In the genomic region with DNA sequence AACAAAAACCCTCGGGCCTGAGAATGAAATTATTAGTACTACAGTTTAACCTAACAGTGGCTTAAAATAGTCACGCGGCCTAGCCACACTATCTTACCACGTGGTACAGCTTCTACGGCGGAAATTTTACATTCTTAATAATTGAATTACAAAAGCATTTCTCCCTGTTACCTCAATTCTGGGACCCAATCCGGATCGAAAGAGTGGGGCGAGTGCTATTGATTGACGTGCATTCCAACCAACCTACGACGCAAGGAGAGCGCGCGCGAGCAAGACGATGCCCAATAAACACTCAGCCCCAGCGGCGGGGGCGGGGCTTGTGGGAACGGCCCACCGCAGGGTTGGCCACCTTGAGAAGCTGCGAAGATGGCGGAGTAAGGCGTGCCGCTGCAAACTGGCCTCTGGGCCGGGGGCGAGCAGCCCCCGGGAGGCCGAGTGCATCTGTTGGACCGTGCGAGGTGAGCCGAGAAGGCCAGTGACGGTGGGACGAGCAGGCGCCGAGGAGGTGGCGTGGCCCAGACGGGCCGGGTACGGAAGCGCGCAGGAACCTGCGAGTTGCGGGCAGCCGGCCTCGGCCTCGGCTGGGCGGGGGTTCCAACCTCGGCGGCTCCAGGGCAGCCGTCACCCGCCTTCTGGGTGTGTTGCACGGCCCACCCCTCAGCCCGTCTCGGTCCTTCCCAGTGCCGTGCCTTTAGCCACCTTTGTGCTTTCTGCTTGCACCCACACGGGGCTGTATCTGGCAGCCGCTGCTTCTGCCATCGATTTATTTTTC, we compare ENCODE assay signal across 8 cellular contexts.
A peak's percentile ranks its signal among the peaks of the same experiment; 100 is the strongest.
DNase-seq lines count a peak whose midpoint lies in the region; ATAC-seq and TF ChIP-seq lines count a peak whose summit lies in the region.

No MANE protein-coding gene starts in this region.

- no peak overlapping the region for H2AFZ ChIP-seq in OCI-LY1 (ENCODE audit: low read length)

- peak overlapping the region; percentile 94 for H3K27ac ChIP-seq in OCI-LY1 (ENCODE audit: low read depth, low read length, poor library complexity, severe bottlenecking)

- peaks cover 40% of the 10 kb centered on the region for H3K79me2 ChIP-seq in OCI-LY1 (ENCODE audit: insufficient read depth, low read length)

- no peaks in the 10 kb centered on the region for H4K20me1 ChIP-seq in OCI-LY1 (ENCODE audit: insufficient read depth, low read length)

- H3K36me3 ChIP-seq in OCI-LY1 (ENCODE audit: insufficient read depth, low read length), result peaks cover 59% of the 10 kb centered on the region

- peak overlapping the region; percentile 98 for H3K4me2 ChIP-seq in OCI-LY1 (ENCODE audit: low read length)

- peak overlapping the region; percentile 99 for H3K4me3 ChIP-seq in OCI-LY1 (ENCODE audit: low read depth, low read length, poor library complexity, severe bottlenecking)

- peak overlapping the region; percentile 99 for H3K9ac ChIP-seq in OCI-LY1 (ENCODE audit: low read length)

- H3K9me2 ChIP-seq in OCI-LY1 (ENCODE audit: low read depth, low read length), result no peaks in the 10 kb centered on the region

- ATAC-seq in GM21526 (IDR thresholded peaks at IDR 0.05; ENCODE audit: low FRiP score, unreplicated experiment), result peak; percentile 86

- H3K27me3 ChIP-seq in OCI-LY1 (ENCODE audit: insufficient read depth, low read length), result no peaks in the 10 kb centered on the region

- H3K4me1 ChIP-seq in OCI-LY1 (ENCODE audit: insufficient read depth, low read length, severe bottlenecking), result peaks cover 49% of the 10 kb centered on the region

- DNase-seq in DMS 273 (lab: John Stamatoyannopoulos, UW; ENCODE audit: unreplicated experiment) (peak; percentile 99), HuH-7 (ENCODE audit: low spot score) (peak; percentile 94), activated T-cell treated with anti-CD3 and anti-CD28 coated beads for 1 hour (ENCODE audit: low read depth) (peak; percentile 97), epidermal melanocyte (ENCODE audit: insufficient read length, low spot score) (peak; percentile 99), midbrain (lab: John Stamatoyannopoulos, UW) (peak; percentile 98)
- DNase-seq in stimulated activated CD8-positive, alpha-beta memory T cell treated with anti-CD3 and anti-CD28 coated beads, Interleukin-15, amount 100 ng/mL, for 48 hours (ENCODE audit: low read depth in 2 of 2), result peak; percentile 94 to 96

- no peak for TF ChIP-seq CTCF in OCI-LY1 (IDR thresholded peaks at IDR 0.05; ENCODE audit: low read length)

- H3K9me3 ChIP-seq in OCI-LY1 (ENCODE audit: low read length), result no peaks in the 10 kb centered on the region

- no peaks in the 10 kb centered on the region for H3F3A ChIP-seq in OCI-LY1 (ENCODE audit: insufficient read depth, low read length)

Comparison
In these comparisons a context has a peak if more than half of its experiments do, and no peak if none do; other contexts are left out.
1. Peak in every context shown above with its lines: DNase-seq, ATAC-seq, H3K4me3 ChIP-seq and H3K27ac ChIP-seq.